In genomic region chr17:41521574-41522261, GRCh38 we compare ENCODE assay signal across 8 cellular contexts. TPM values are rescaled to one million over a fixed set of nuclear protein-coding genes. Genes with fewer than 3 reads are reported as not detected.
DNase-seq lines count a peak whose midpoint lies in the region; ATAC-seq and TF ChIP-seq lines count a peak whose summit lies in the region.

No MANE protein-coding gene starts in this region.

- H3K27ac ChIP-seq in duodenal mucosa (ENCODE audit: low read depth, low read length), result peak overlapping the region; percentile 79
- no peak overlapping the region for H3K27ac ChIP-seq in testis

- WGBS in testis, 2 donors, result 71 to 83% methylated on average over 3 to 6 of the region's 6 CpGs

- H3K9ac ChIP-seq in duodenal mucosa (ENCODE audit: low read depth in 1 of 2, low read length in 2 of 2), result peak overlapping the region; percentile 26 to 57

- no peak for ATAC-seq in HG03520 (IDR thresholded peaks at IDR 0.05; ENCODE audit: unreplicated experiment)

- H3K9me3 ChIP-seq in duodenal mucosa (ENCODE audit: control insufficient read depth in 1 of 2, low read length in 2 of 2) (no peaks in the 10 kb centered on the region), testis (no peaks in the 10 kb centered on the region)

- peaks cover 57 to 70% of the 10 kb centered on the region in 2 donors for H3K4me1 ChIP-seq in duodenal mucosa (ENCODE audit: control insufficient read depth in 1 of 2, insufficient read depth in 2 of 2, low read length in 2 of 2)
- H3K4me1 ChIP-seq in testis, result peaks cover 11% of the 10 kb centered on the region

- H3K36me3 ChIP-seq in duodenal mucosa (ENCODE audit: control insufficient read depth in 1 of 2, insufficient read depth in 2 of 2, low read length in 2 of 2), result peaks cover 4 to 17% of the 10 kb centered on the region in 2 donors
- no peaks in the 10 kb centered on the region for H3K36me3 ChIP-seq in testis (ENCODE audit: low read depth, missing control alignments)

- intact Hi-C loops in testis (cut with DNase I; ENCODE audit: low total_unique reads), result no loop called here

- H3K27me3 ChIP-seq in duodenal mucosa (ENCODE audit: control insufficient read depth in 1 of 2, insufficient read depth in 2 of 2, low read length in 2 of 2) (no peaks in the 10 kb centered on the region), testis (no peaks in the 10 kb centered on the region)

- no peak for TF ChIP-seq CTCF in testis (IDR thresholded peaks at IDR 0.05)

- peak overlapping the region in 1 of 2 donors; percentile 3 for H3K4me3 ChIP-seq in duodenal mucosa (ENCODE audit: low read depth in 1 of 2, low read length in 2 of 2)
- no peak overlapping the region for H3K4me3 ChIP-seq in testis

- TF ChIP-seq POLR2A in testis (IDR thresholded peaks at IDR 0.05), result no peak

- DNase-seq in COLO668 (lab: John Stamatoyannopoulos, UW; ENCODE audit: unreplicated experiment) (peak; percentile 39), MV-4-11 (lab: John Stamatoyannopoulos, UW) (peak; percentile 8), mucosa of gallbladder (ENCODE audit: low spot score) (peak; percentile 77), testis (no peak)
- no peak for DNase-seq in stimulated activated CD4-positive, alpha-beta T cell treated with anti-CD3 and anti-CD28 coated beads, Interleukin-4, amount 100 ng/mL, for 4 hours
- DNase-seq in stimulated activated CD4-positive, alpha-beta T cell treated with anti-CD3 and anti-CD28 coated beads, Interleukin-4, amount 100 ng/mL, for 24 hours, result no peak

RNA-seq across cellular contexts. Expression of gene KRT15, which starts 3.0 kb away (rescaled TPM):
- 5.6 TPM for total RNA-seq in mucosa of gallbladder
- total RNA-seq in testis, result 10 to 100 TPM in 1 of 2 donors, 1 to 10 TPM in 1; 5.8 to 19.4 TPM
- 21.7 TPM for polyA plus RNA-seq in testis (ENCODE audit: insufficient read depth, low read depth, low replicate concordance)

RNA-seq across cellular contexts. Expression of gene KRT19, which starts 6.4 kb away (rescaled TPM):
- total RNA-seq in mucosa of gallbladder (1,522 TPM), testis (1 to 10 TPM; 3.9 to 5.5 TPM)
- 49.5 TPM for polyA plus RNA-seq in testis (ENCODE audit: insufficient read depth, low read depth, low replicate concordance)

RNA-seq across cellular contexts. Expression of gene KRT13, which starts 16.3 kb away (rescaled TPM):
- total RNA-seq in mucosa of gallbladder, result 0.40 TPM
- total RNA-seq in testis, result 1 to 10 TPM; 2.4 to 7.7 TPM
- polyA plus RNA-seq in testis (ENCODE audit: insufficient read depth, low read depth, low replicate concordance), result 21.4 TPM

RNA-seq across cellular contexts. Expression of gene KRT36, which starts 32.0 kb away (rescaled TPM):
- not detected for total RNA-seq in mucosa of gallbladder
- total RNA-seq in testis, result under 1 TPM; 0.24 to 0.43 TPM
- 0.24 TPM for polyA plus RNA-seq in testis (ENCODE audit: insufficient read depth, low read depth, low replicate concordance)

RNA-seq across cellular contexts. Expression of gene KRT35, which starts 40.8 kb away (rescaled TPM):
- not detected for total RNA-seq in mucosa of gallbladder
- not detected for total RNA-seq in testis
- 0.18 TPM for polyA plus RNA-seq in testis (ENCODE audit: insufficient read depth, low read depth, low replicate concordance)

Comparison
In these comparisons a context has a peak if more than half of its experiments do, and no peak if none do; other contexts are left out.
1. DNase-seq: peak in COLO668 (single experiment), MV-4-11 (single experiment) and mucosa of gallbladder (single experiment); none in stimulated activated CD4-positive, alpha-beta T cell treated with anti-CD3 and anti-CD28 coated beads, Interleukin-4, amount 100 ng/mL, for 4 hours (0 of 2), testis (single experiment) and stimulated activated CD4-positive, alpha-beta T cell treated with anti-CD3 and anti-CD28 coated beads, Interleukin-4, amount 100 ng/mL, for 24 hours (single experiment).
2. RNA of gene KRT19, which starts 6.4 kb away (total RNA-seq): 1,522 TPM in mucosa of gallbladder (single experiment); 3.9 to 5.5 TPM in testis; every median in the first group is over 100 times any median in the second.